ENCODE assay signal across 1 cellular context in the genomic region with DNA sequence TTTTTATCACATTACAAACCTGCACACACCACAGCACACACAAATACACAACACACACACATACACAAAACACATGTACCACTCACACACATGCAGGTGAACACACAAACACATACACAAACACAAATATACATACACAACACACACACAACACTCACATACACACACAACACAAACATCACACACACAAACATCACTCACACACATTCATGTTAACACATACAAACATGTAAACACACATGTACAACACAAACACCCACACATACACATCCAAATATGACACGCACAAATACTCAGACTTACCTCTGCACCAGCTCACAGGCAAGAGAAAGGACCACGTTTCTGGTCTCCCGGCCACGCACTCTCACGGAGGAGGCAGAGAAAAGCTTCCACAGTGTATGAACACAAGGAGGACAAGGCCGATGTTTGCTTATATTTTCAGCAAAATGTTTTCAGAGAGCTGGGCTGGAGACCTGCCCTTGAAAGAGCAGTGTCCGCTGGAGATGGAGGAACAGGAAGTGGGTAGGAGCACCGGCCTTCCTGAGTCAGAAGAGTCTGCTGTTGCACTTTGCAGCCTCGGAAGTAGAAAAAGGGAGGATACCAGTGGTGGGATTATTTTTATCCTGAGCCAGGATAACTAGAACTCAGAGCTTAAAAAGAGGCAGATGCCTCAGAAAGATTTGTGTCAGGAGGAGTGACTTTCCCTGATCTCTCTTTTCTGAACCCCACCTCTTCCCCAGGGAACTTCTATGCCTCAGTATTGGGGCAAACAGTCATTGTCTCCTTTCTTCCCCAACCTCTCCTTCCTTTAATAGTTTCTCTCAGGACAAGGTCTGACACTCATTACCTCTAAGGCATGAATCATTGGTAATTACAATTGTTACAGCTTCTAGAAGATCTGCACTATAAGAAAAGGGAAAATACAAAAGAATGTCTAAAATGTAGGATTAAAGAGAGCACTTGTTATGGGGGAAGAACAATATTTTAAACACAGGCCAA.
TF ChIP-seq lines count a peak whose summit lies in the region.

GIMAP6 (minus strand) TSS at position 520 of the 999 bp plus-strand sequence. CDS start 2,243 bp downstream, outside the sequence.

TF ChIP-seq in GM12878, 131 proteins besides CTCF, POLR2A, EP300 and RAD21 (continued from another document):
- TF ChIP-seq CREB1 (IDR thresholded peaks at IDR 0.05; ENCODE audit: low read depth) (no peak), CHD2 (IDR thresholded peaks at IDR 0.05; ENCODE audit: borderline replicate concordance, low read depth, low read length) (no peak), EGR1 (IDR thresholded peaks at IDR 0.05; ENCODE audit: borderline replicate concordance in 1 of 2, low read depth in 2 of 2, low read length in 2 of 2) (no peak), FOXM1 (IDR thresholded peaks at IDR 0.05; ENCODE audit: low read depth, low read length) (no peak), BRCA1 (IDR thresholded peaks at IDR 0.05; ENCODE audit: low read depth, low read length) (no peak), SIX5 (IDR thresholded peaks at IDR 0.05; ENCODE audit: low read depth, low read length, severe bottlenecking) (no peak), TARDBP (IDR thresholded peaks at IDR 0.05; ENCODE audit: borderline replicate concordance) (no peak; the same call in 1 of the 2 replicates), POLR2AphosphoS2 (IDR thresholded peaks at IDR 0.05; ENCODE audit: low read depth, low read length) (peak; percentile 36; the same call in 1 of the 2 replicates), NFXL1 (IDR thresholded peaks at IDR 0.05; ENCODE audit: borderline replicate concordance) (no peak), SMAD5 (IDR thresholded peaks at IDR 0.05; ENCODE audit: low read depth) (no peak), ZBTB11 (CRISPR knock-in tag; IDR thresholded peaks at IDR 0.05) (no peak), ZSCAN29 (IDR thresholded peaks at IDR 0.05) (no peak), BCL11A (IDR thresholded peaks at IDR 0.05; ENCODE audit: low read depth, low read length) (no peak), NR2F1 (conservative IDR thresholded peaks at IDR 0.05) (no peak), POU2F2 (IDR thresholded peaks at IDR 0.05; ENCODE audit: borderline replicate concordance, low read depth, low read length) (no peak), TAF1 (IDR thresholded peaks at IDR 0.05; ENCODE audit: borderline replicate concordance, low read depth, low read length) (peak; percentile 59; the same call in 1 of the 2 replicates), GABPA (IDR thresholded peaks at IDR 0.05; ENCODE audit: low read depth) (peak; percentile 71), SUZ12 (IDR thresholded peaks at IDR 0.05; ENCODE audit: unreplicated experiment) (no peak), RCOR1 (conservative IDR thresholded peaks at IDR 0.05; ENCODE audit: low read depth, low read length) (no peak), NR2C2 (IDR thresholded peaks at IDR 0.05; ENCODE audit: borderline replicate concordance, control insufficient read depth, insufficient read length, low read depth) (no peak), ZNF24 (IDR thresholded peaks at IDR 0.05) (no peak), MXI1 (IDR thresholded peaks at IDR 0.05; ENCODE audit: low read depth, low read length) (peak; percentile 69; the same call in 1 of the 2 replicates), SP1 (IDR thresholded peaks at IDR 0.05; ENCODE audit: low read depth, low read length) (no peak), ZNF274 (IDR thresholded peaks at IDR 0.05; ENCODE audit: insufficient read depth, insufficient read length) (no peak), MYC (IDR thresholded peaks at IDR 0.05; ENCODE audit: insufficient read depth, insufficient read length, insufficient replicate concordance, low read length, severe bottlenecking) (no peak), SMAD1 (IDR thresholded peaks at IDR 0.05; ENCODE audit: low read depth, partially characterized antibody) (peak; percentile 48), CEBPB (IDR thresholded peaks at IDR 0.05; ENCODE audit: borderline replicate concordance in 1 of 2, low read depth in 2 of 2, low read length in 2 of 2) (no peak)
- TF ChIP-seq, protein P1, sequence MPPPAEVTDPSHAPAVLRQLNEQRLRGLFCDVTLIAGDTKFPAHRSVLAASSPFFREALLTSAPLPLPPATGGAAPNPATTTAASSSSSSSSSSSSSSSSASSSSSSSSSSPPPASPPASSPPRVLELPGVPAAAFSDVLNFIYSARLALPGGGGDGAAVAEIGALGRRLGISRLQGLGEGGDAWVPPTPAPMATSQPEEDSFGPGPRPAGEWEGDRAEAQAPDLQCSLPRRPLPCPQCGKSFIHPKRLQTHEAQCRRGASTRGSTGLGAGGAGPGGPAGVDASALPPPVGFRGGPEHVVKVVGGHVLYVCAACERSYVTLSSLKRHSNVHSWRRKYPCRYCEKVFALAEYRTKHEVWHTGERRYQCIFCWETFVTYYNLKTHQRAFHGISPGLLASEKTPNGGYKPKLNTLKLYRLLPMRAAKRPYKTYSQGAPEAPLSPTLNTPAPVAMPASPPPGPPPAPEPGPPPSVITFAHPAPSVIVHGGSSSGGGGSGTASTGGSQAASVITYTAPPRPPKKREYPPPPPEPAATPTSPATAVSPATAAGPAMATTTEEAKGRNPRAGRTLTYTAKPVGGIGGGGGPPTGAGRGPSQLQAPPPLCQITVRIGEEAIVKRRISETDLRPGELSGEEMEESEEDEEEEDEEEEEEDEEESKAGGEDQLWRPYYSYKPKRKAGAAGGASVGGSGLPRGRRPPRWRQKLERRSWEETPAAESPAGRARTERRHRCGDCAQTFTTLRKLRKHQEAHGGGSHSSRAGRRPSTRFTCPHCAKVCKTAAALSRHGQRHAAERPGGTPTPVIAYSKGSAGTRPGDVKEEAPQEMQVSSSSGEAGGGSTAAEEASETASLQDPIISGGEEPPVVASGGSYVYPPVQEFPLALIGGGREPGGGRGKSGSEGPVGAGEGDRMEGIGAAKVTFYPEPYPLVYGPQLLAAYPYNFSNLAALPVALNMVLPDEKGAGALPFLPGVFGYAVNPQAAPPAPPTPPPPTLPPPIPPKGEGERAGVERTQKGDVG (CRISPR knock-in tag; IDR thresholded peaks at IDR 0.05) = no peak
- TF ChIP-seq, protein P2, sequence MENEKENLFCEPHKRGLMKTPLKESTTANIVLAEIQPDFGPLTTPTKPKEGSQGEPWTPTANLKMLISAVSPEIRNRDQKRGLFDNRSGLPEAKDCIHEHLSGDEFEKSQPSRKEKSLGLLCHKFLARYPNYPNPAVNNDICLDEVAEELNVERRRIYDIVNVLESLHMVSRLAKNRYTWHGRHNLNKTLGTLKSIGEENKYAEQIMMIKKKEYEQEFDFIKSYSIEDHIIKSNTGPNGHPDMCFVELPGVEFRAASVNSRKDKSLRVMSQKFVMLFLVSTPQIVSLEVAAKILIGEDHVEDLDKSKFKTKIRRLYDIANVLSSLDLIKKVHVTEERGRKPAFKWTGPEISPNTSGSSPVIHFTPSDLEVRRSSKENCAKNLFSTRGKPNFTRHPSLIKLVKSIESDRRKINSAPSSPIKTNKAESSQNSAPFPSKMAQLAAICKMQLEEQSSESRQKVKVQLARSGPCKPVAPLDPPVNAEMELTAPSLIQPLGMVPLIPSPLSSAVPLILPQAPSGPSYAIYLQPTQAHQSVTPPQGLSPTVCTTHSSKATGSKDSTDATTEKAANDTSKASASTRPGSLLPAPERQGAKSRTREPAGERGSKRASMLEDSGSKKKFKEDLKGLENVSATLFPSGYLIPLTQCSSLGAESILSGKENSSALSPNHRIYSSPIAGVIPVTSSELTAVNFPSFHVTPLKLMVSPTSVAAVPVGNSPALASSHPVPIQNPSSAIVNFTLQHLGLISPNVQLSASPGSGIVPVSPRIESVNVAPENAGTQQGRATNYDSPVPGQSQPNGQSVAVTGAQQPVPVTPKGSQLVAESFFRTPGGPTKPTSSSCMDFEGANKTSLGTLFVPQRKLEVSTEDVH (IDR thresholded peaks at IDR 0.05; ENCODE audit: low read depth, partially characterized antibody) = no peak
